ENCODE assay signal across 8 cellular contexts in the genomic region with DNA sequence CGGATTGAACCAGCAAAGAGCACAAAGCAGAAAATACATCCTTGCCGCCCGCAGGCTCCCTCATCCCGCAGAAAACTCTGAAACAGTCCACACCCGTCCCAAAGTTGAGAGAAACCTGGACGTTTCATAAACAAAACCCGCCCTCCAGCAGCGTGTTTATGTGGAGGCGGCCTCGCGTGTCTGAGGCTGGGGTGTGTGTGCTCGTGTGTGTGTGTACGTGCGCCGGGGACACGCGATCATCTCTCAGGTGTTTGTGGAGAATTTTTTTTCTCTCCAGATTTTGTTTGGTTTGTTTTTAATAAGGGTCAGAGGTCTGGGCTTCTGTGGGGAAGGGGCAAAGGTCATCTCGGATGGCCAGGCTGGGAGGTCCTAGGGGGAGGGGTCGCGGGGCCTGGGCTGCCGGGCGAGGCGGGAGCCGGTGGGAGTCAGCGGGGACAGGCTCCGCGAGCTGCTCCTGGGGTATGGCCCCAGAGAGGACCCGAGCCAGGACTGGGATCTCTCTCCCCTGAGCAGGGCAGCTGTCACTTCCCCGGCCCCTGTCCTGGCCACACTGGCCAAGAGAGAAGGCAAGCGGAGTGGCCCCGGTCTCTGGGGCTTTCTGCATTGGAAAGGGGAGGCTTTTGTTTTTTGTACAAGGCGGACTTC.
DNase-seq lines count a peak whose midpoint lies in the region; ATAC-seq, FAIRE-seq and TF ChIP-seq lines count a peak whose summit lies in the region.

No MANE protein-coding gene starts in this region.

- H3K36me3 ChIP-seq in Peyer's patch = no peaks in the 10 kb centered on the region
- no peaks in the 10 kb centered on the region for H3K36me3 ChIP-seq in K562 (ENCODE audit: control insufficient read depth, insufficient read depth, low read length)

- H3K27ac Mint-ChIP-seq in immature natural killer cell = peak overlapping the region; percentile 83 to 99 (median 94)

- BruUV-seq in K562 (replicated peaks; lab: Mats Ljungman, UMichigan) = no TSS peak

- H3K9ac ChIP-seq in K562 (ENCODE audit: insufficient read depth in 1 of 2, low read depth in 2 of 2, low read length in 2 of 2) = peak overlapping the region; percentile 98 to 99

- intact Hi-C loops in K562 (cut with micrococcal nuclease) = loop anchor here (5.0 kb wide), 1 partner anchor 68 kb away; no protein-coding TSS in a partner anchor

- WGBS in K562 (ENCODE audit: insufficient coverage, low coverage, missing lambda C conversion rate) = 18% methylated on average over 27 of the region's 32 CpGs

- peak overlapping the region; percentile 95 to 99 (median 97) for H3K27ac ChIP-seq in Peyer's patch
- peak overlapping the region; percentile 99 for H3K27ac ChIP-seq in K562 (ENCODE audit: extremely low read depth, low read depth, low read length)

- CTCF ChIA-PET in K562 (lab: Yijun Ruan, JAX; ENCODE audit: low intra/inter-chr PET ratio) = no interaction called here

- peak overlapping the region; percentile 74 for H2AFZ ChIP-seq in K562 (ENCODE audit: low read depth, low read length)

- no peaks in the 10 kb centered on the region for H4K20me1 ChIP-seq in K562 (replicated peaks; ENCODE audit: control insufficient read depth, insufficient read depth, low read length)

- ATAC-seq in K562 (peak; percentile 54), GM18520 (IDR thresholded peaks at IDR 0.05; ENCODE audit: unreplicated experiment) (no peak)

- no peak for TF ChIP-seq RAD21 in K562 (CRISPR knock-in tag; conservative IDR thresholded peaks at IDR 0.05 in 1 of 2, IDR thresholded peaks at IDR 0.05 in 1 of 2)

- H3K79me2 ChIP-seq in K562 (ENCODE audit: control insufficient read depth, insufficient read depth, low read length) = peaks cover 2% of the 10 kb centered on the region; the same call in 1 of the 3 replicates

- in situ Hi-C loops in K562 (cut with MboI) = loop anchor here (5.0 to 10.0 kb wide), 2 partner anchors 43 to 240 kb away; a partner anchor contains a TSS

- TF ChIP-seq EP300 in K562 (IDR thresholded peaks at IDR 0.05; ENCODE audit: low read length) = no peak

- H3K36me3 Mint-ChIP-seq in immature natural killer cell = peaks cover 4 to 10% (median 5%) of the 10 kb centered on the region in 3 donors

- POLR2A ChIA-PET in K562 (lab: Yijun Ruan, JAX) = interaction anchor here (0.6 to 0.7 kb wide), 2 partner anchors 13 to 14 kb away, joined by 3 read pairs; no protein-coding TSS in a partner anchor

- H3K4me3 ChIP-seq in Peyer's patch (peak overlapping the region; percentile 52 to 74 (median 58)), K562 (peak overlapping the region; percentile 44)

- peaks cover 7 to 34% (median 13%) of the 10 kb centered on the region in 4 donors for H3K4me1 ChIP-seq in Peyer's patch
- peaks cover 39 to 50% of the 10 kb centered on the region in 2 experiments for H3K4me1 ChIP-seq in K562 (replicated peaks in 1 of 2; ENCODE audit: control insufficient read depth in 2 of 2, insufficient read depth in 2 of 2, low read length in 2 of 2)

- H3K27me3 Mint-ChIP-seq in immature natural killer cell (ENCODE audit: low read depth in 3 of 3) = peaks cover 41 to 55% (median 51%) of the 10 kb centered on the region in 3 donors

- peak; percentile 56 for DNase-seq in GM03348 (ENCODE audit: low spot score)
- DNase-seq in Peyer's patch = peak in 1 of 3 donors; percentile 42
- peak in 3 of 4 experiments; percentile 38 to 51 (median 40) for DNase-seq in K562 (ENCODE audit: extremely low read depth in 1 of 4, low spot score in 3 of 4)
- peak in 1 of 3 donors; percentile 23 for DNase-seq in immature natural killer cell
- peak; percentile 26 to 34 for DNase-seq in stimulated activated CD4-positive, alpha-beta T cell treated with anti-CD3 and anti-CD28 coated beads, Interleukin-1b, Interleukin-23, amount 100 ng/mL, for 4 hours (ENCODE audit: low read depth in 2 of 2)
- DNase-seq in inferior parietal cortex (ENCODE audit: extremely low spot score) = no peak
- no peak for DNase-seq in NCI-H1436 treated with DMSO at 0.1 percent for 48 hours (lab: John Stamatoyannopoulos, UW)

- H3K4me2 ChIP-seq in K562 (ENCODE audit: insufficient read depth, low read length) = peak overlapping the region; percentile 84

- H3K4me3 Mint-ChIP-seq in immature natural killer cell = peak overlapping the region; percentile 68 to 81 (median 69)

- H3K27me3 ChIP-seq in Peyer's patch (no peaks in the 10 kb centered on the region), K562 (ENCODE audit: control insufficient read depth in 2 of 2, insufficient read depth in 2 of 2, low read length in 2 of 2) (no peaks in the 10 kb centered on the region)

- peaks cover 2 to 10% (median 8%) of the 10 kb centered on the region in 6 donors for H3K9me3 Mint-ChIP-seq in immature natural killer cell

- TF ChIP-seq POLR2A in Peyer's patch (IDR thresholded peaks at IDR 0.05) (no peak), K562 (conservative IDR thresholded peaks at IDR 0.05) (no peak)

- peaks cover 22 to 26% of the 10 kb centered on the region in 2 donors for H3K4me1 Mint-ChIP-seq in immature natural killer cell

- H3K9me3 ChIP-seq in Peyer's patch = no peaks in the 10 kb centered on the region
- peaks cover 2% of the 10 kb centered on the region; the same call in 1 of the 2 replicates for H3K9me3 ChIP-seq in K562 (replicated peaks; ENCODE audit: control insufficient read depth, insufficient read depth, low read depth, low read length)

- TF ChIP-seq CTCF in Peyer's patch (IDR thresholded peaks at IDR 0.05) = no peak
- no peak for TF ChIP-seq CTCF in K562 (IDR thresholded peaks at IDR 0.05 in 2 of 3, conservative IDR thresholded peaks at IDR 0.05 in 1 of 3; ENCODE audit: insufficient read depth in 2 of 3, low read depth in 1 of 3, low read length in 3 of 3)

- FAIRE-seq in K562 (lab: Jason Lieb, UNC) = peak; percentile 62

- no peaks in the 10 kb centered on the region for H3K9me1 ChIP-seq in K562 (ENCODE audit: control insufficient read depth, insufficient read depth, low read length)

TF ChIP-seq in K562, 482 proteins besides CTCF, POLR2A, EP300 and RAD21 (continues in another document):
- 0 out of 2 replicates have a peak, but pooled peaks have one; percentile 44 for TF ChIP-seq FOXJ3 (CRISPR knock-in tag; IDR thresholded peaks at IDR 0.05)
- no peak for TF ChIP-seq ZNF212 (CRISPR knock-in tag; IDR thresholded peaks at IDR 0.05)
- TF ChIP-seq TSC22D4 (tag; IDR thresholded peaks at IDR 0.05) = no peak
- TF ChIP-seq, protein P1, sequence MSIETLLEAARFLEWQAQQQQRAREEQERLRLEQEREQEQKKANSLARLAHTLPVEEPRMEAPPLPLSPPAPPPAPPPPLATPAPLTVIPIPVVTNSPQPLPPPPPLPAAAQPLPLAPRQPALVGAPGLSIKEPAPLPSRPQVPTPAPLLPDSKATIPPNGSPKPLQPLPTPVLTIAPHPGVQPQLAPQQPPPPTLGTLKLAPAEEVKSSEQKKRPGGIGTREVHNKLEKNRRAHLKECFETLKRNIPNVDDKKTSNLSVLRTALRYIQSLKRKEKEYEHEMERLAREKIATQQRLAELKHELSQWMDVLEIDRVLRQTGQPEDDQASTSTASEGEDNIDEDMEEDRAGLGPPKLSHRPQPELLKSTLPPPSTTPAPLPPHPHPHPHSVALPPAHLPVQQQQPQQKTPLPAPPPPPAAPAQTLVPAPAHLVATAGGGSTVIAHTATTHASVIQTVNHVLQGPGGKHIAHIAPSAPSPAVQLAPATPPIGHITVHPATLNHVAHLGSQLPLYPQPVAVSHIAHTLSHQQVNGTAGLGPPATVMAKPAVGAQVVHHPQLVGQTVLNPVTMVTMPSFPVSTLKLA (conservative IDR thresholded peaks at IDR 0.05) = peak; percentile 71 to 79
- TF ChIP-seq RBM22 (IDR thresholded peaks at IDR 0.05; ENCODE audit: low read depth, low read length, poor library complexity, severe bottlenecking) = no peak
- TF ChIP-seq, protein P2, sequence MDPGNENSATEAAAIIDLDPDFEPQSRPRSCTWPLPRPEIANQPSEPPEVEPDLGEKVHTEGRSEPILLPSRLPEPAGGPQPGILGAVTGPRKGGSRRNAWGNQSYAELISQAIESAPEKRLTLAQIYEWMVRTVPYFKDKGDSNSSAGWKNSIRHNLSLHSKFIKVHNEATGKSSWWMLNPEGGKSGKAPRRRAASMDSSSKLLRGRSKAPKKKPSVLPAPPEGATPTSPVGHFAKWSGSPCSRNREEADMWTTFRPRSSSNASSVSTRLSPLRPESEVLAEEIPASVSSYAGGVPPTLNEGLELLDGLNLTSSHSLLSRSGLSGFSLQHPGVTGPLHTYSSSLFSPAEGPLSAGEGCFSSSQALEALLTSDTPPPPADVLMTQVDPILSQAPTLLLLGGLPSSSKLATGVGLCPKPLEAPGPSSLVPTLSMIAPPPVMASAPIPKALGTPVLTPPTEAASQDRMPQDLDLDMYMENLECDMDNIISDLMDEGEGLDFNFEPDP (CRISPR knock-in tag; IDR thresholded peaks at IDR 0.05) = no peak
- no peak for TF ChIP-seq KAT7 (CRISPR knock-in tag; IDR thresholded peaks at IDR 0.05; ENCODE audit: borderline replicate concordance)
- TF ChIP-seq, protein P3, sequence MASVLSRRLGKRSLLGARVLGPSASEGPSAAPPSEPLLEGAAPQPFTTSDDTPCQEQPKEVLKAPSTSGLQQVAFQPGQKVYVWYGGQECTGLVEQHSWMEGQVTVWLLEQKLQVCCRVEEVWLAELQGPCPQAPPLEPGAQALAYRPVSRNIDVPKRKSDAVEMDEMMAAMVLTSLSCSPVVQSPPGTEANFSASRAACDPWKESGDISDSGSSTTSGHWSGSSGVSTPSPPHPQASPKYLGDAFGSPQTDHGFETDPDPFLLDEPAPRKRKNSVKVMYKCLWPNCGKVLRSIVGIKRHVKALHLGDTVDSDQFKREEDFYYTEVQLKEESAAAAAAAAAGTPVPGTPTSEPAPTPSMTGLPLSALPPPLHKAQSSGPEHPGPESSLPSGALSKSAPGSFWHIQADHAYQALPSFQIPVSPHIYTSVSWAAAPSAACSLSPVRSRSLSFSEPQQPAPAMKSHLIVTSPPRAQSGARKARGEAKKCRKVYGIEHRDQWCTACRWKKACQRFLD (CRISPR knock-in tag; IDR thresholded peaks at IDR 0.05) = peak; percentile 87
- 0 out of 2 replicates have a peak, but pooled peaks have one; percentile 19 for TF ChIP-seq BCOR (IDR thresholded peaks at IDR 0.05)
- TF ChIP-seq, protein P4, sequence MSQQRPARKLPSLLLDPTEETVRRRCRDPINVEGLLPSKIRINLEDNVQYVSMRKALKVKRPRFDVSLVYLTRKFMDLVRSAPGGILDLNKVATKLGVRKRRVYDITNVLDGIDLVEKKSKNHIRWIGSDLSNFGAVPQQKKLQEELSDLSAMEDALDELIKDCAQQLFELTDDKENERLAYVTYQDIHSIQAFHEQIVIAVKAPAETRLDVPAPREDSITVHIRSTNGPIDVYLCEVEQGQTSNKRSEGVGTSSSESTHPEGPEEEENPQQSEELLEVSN (IDR thresholded peaks at IDR 0.05; ENCODE audit: borderline replicate concordance in 1 of 2, extremely low read depth in 1 of 2, insufficient read depth in 1 of 2, insufficient read length in 1 of 2, low read depth in 1 of 2, low read length in 1 of 2, poor library complexity in 1 of 2, severe bottlenecking in 1 of 2) = peak in 1 of 2 experiments; percentile 62
- TF ChIP-seq EP400 (IDR thresholded peaks at IDR 0.05) = peak; percentile 29; the same call in 1 of the 2 replicates
- peak; percentile 56; the same call in 1 of the 2 replicates for TF ChIP-seq PTRF (tag; IDR thresholded peaks at IDR 0.05)
- no peak; the same call in 1 of the 2 replicates for TF ChIP-seq SMAD4 (CRISPR knock-in tag; conservative IDR thresholded peaks at IDR 0.05)

Comparison
In these comparisons a context has a peak if more than half of its experiments do, and no peak if none do; other contexts are left out.
1. DNase-seq: peak in GM03348 (single experiment), K562 (3 of 4) and stimulated activated CD4-positive, alpha-beta T cell treated with anti-CD3 and anti-CD28 coated beads, Interleukin-1b, Interleukin-23, amount 100 ng/mL, for 4 hours (2 of 2); none in inferior parietal cortex (single experiment) and NCI-H1436 treated with DMSO at 0.1 percent for 48 hours (single experiment).